8 cellular contexts compared by ENCODE assay signal in genomic region chr5:151156732-151157402, GRCh38. TPM values are rescaled to one million over a fixed set of nuclear protein-coding genes. Genes with fewer than 3 reads are reported as not detected.
A peak's percentile ranks its signal among the peaks of the same experiment; 100 is the strongest.
DNase-seq lines count a peak whose midpoint lies in the region; ATAC-seq and TF ChIP-seq lines count a peak whose summit lies in the region.

No MANE protein-coding gene starts in this region.

- ATAC-seq in left lobe of liver (peak; percentile 6), GM18867 (IDR thresholded peaks at IDR 0.05; ENCODE audit: unreplicated experiment) (no peak)

- peak overlapping the region; percentile 78 for H3K4me3 ChIP-seq in NB4 (ENCODE audit: low read depth, low read length)
- peak overlapping the region; percentile 91 for H3K4me3 ChIP-seq in brain microvascular endothelial cell (ENCODE audit: low read depth, low read length)
- H3K4me3 ChIP-seq in testis = peak overlapping the region; percentile 83 to 91

- H3K27ac ChIP-seq in brain microvascular endothelial cell (peak overlapping the region; percentile 66), testis (peak overlapping the region; percentile 92)

- no peak for TF ChIP-seq CTCF in NB4 (IDR thresholded peaks at IDR 0.05; ENCODE audit: low read depth, low read length)
- no peak for TF ChIP-seq CTCF in brain microvascular endothelial cell (IDR thresholded peaks at IDR 0.05; ENCODE audit: low read depth, low read length, missing control alignments)
- TF ChIP-seq CTCF in testis (IDR thresholded peaks at IDR 0.05) = no peak

- intact Hi-C loops in testis (cut with DNase I; ENCODE audit: low total_unique reads) = no loop called here

- in situ Hi-C loops in brain microvascular endothelial cell (cut with HindIII; ENCODE audit: low pct_ligation_motif_present, low sequenced_read_pairs) = no loop called here

- TF ChIP-seq POLR2A in NB4 (IDR thresholded peaks at IDR 0.05; ENCODE audit: extremely low read depth, insufficient read length) = no peak
- no peak for TF ChIP-seq POLR2A in testis (IDR thresholded peaks at IDR 0.05)

- peaks cover 9% of the 10 kb centered on the region for H3K36me3 ChIP-seq in brain microvascular endothelial cell (replicated peaks)
- H3K36me3 ChIP-seq in testis (ENCODE audit: low read depth, missing control alignments) = no peaks in the 10 kb centered on the region

- H3K9me3 ChIP-seq in testis = no peaks in the 10 kb centered on the region

- no peaks in the 10 kb centered on the region for H3K27me3 ChIP-seq in brain microvascular endothelial cell (replicated peaks)
- no peaks in the 10 kb centered on the region for H3K27me3 ChIP-seq in testis

- DNase-seq in NCI-H82 (lab: John Stamatoyannopoulos, UW) (peak; percentile 36), NCI-H82 treated with DMSO at 0.1 percent for 48 hours (lab: John Stamatoyannopoulos, UW; ENCODE audit: unreplicated experiment) (no peak), NB4 (ENCODE audit: low read depth) (peak; percentile 79), brain microvascular endothelial cell (no peak), left lobe of liver (ENCODE audit: low spot score) (no peak), testis (peak; percentile 33), NCI-H510A treated with DMSO at 0.1 percent for 48 hours (lab: John Stamatoyannopoulos, UW) (no peak)

- peaks cover 26% of the 10 kb centered on the region for H3K4me1 ChIP-seq in testis

- WGBS in testis, 2 donors = 2 to 7% methylated on average over 7 to 17 of the region's 17 CpGs

RNA-seq across cellular contexts. Expression of gene ANXA6, which starts 0.7 kb away (rescaled TPM):
- 232 TPM for total RNA-seq in left lobe of liver
- 100 to 1,000 TPM; 116 to 180 TPM for total RNA-seq in testis
- 152 TPM for polyA plus RNA-seq in testis (ENCODE audit: insufficient read depth, low read depth, low replicate concordance)

Comparison
In these comparisons a context has a peak if more than half of its experiments do, and no peak if none do; other contexts are left out.
1. DNase-seq: peak in NCI-H82 (single experiment), NB4 (single experiment) and testis (single experiment); none in NCI-H82 treated with DMSO at 0.1 percent for 48 hours (single experiment), brain microvascular endothelial cell (single experiment), left lobe of liver (single experiment) and NCI-H510A treated with DMSO at 0.1 percent for 48 hours (single experiment).
2. Peak in every context shown above with its lines, with median percentiles within 50 percentile points of each other: H3K4me3 ChIP-seq.